ENCODE assay signal across 26 cellular contexts in the genomic region with DNA sequence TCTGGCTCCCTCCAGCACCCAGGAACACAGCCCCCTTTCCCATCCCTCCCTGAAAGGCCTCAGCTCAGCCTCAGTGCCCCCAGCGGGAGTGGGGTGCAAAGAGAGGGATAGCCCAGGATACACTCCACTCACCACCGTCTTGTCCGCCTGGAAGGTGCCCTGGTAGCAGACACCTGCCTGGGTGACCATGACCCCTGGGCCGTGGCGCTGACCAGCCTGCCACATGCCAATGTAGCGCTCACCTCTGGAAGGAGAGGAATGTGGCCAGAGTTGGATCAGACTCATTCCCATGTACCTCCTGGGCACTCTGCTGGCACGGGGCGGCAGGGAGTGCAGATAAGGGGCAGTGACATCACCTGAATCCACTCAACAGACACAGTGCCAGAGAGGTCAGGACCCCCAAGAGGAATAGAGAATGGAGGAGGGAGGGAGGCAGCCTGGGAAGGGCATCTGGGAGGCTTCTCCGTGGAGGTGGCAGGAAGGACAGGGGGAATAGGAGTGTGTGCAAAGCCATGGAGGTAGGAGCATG. TPM values are rescaled to one million over a fixed set of nuclear protein-coding genes. Genes with fewer than 3 reads are reported as not detected.
DNase-seq lines count a peak whose midpoint lies in the region; ATAC-seq and TF ChIP-seq lines count a peak whose summit lies in the region.
"Had no signal": no experiment of that assay in that cellular context is flagged by ENCODE, and none has a peak within 500 bp of the region (broad histone marks: within the 10 kb centered on the region; RNA-seq: fewer than 3 reads in every experiment).

No MANE protein-coding gene starts in this region.

- H3K9me3 Mint-ChIP-seq in neural progenitor cell, result no peaks in the 10 kb centered on the region
- H3K9me3 Mint-ChIP-seq: CD4-positive, CD25-positive, alpha-beta regulatory T cell; GM23338 had no signal

- ATAC-seq in Right ventricle myocardium inferior (peak; percentile 9), heart left ventricle (peak; percentile 31 to 47 (median 45)), HG02678 (IDR thresholded peaks at IDR 0.05; ENCODE audit: unreplicated experiment) (no peak)
- ATAC-seq: GM23338, PC-3 had no signal

- H3K27me3 ChIP-seq in right atrium auricular region (no peaks in the 10 kb centered on the region), heart left ventricle (no peaks in the 10 kb centered on the region), neural progenitor cell (no peaks in the 10 kb centered on the region), mesendoderm (ENCODE audit: insufficient read depth, low read length, poor library complexity) (no peaks in the 10 kb centered on the region)

- no peak overlapping the region for H3K56ac ChIP-seq in mesendoderm (ENCODE audit: low read length)

- no peak overlapping the region for H4K5ac ChIP-seq in mesendoderm (ENCODE audit: low read length)

- H3K23ac ChIP-seq in mesendoderm (ENCODE audit: low read length), result no peak overlapping the region

- H3K4me3 ChIP-seq in right atrium auricular region (no peak overlapping the region), heart left ventricle (no peak overlapping the region), neural progenitor cell (no peak overlapping the region), mesendoderm (ENCODE audit: low read length) (no peak overlapping the region)
- H3K4me3 ChIP-seq: GM23338, HAP-1 had no signal

- peaks cover 0 to 28% of the 10 kb centered on the region in 2 donors for H3K4me1 ChIP-seq in right atrium auricular region
- H3K4me1 ChIP-seq in heart left ventricle, result peaks cover 0 to 39% (median 16%) of the 10 kb centered on the region in 12 donors
- H3K4me1 ChIP-seq in neural progenitor cell, result no peaks in the 10 kb centered on the region
- no peaks in the 10 kb centered on the region for H3K4me1 ChIP-seq in mesendoderm (ENCODE audit: control insufficient read depth, low read depth, low read length)
- H3K4me1 ChIP-seq: HAP-1 had no signal

- H4K8ac ChIP-seq in mesendoderm (ENCODE audit: low read depth, low read length), result no peak overlapping the region

- peaks cover 8% of the 10 kb centered on the region for H3K27me3 Mint-ChIP-seq in neural progenitor cell (ENCODE audit: insufficient read depth, low read depth)
- H3K27me3 Mint-ChIP-seq: CD4-positive, CD25-positive, alpha-beta regulatory T cell had no signal

- DNase-seq in Right ventricle myocardium inferior (ENCODE audit: missing footprints), result no peak
- DNase-seq in right atrium auricular region (ENCODE audit: low spot score), result no peak
- peak in 1 of 5 donors; percentile 61 for DNase-seq in heart left ventricle
- DNase-seq in neural progenitor cell (ENCODE audit: low spot score), result no peak
- no peak for DNase-seq in stimulated activated CD4-positive, alpha-beta T cell treated with anti-CD3 and anti-CD28 coated beads, Interleukin-2, amount 100 ng/mL, for 48 hours
- no peak for DNase-seq in mesendoderm
- no peak for DNase-seq in SK-N-DZ (ENCODE audit: low spot score)
- DNase-seq: CD4-positive, CD25-positive, alpha-beta regulatory T cell; DMS153; KBM-7; NCI-H1105 treated with DMSO at 0.1 percent for 48 hours; NCI-H146; NCI-H2029; NCI-H446; NCI-H524 treated with DMSO at 0.1 percent for 48 hours; NCI-H774; PC-3; SHP77 had no signal

- H3K4me1 Mint-ChIP-seq in neural progenitor cell, result peaks cover 19% of the 10 kb centered on the region
- H3K4me1 Mint-ChIP-seq: GM23338 had no signal

- H2AFZ ChIP-seq in neural progenitor cell (replicated peaks), result no peak overlapping the region
- H2AFZ ChIP-seq: GM23338 had no signal

- H2AK5ac ChIP-seq in mesendoderm (ENCODE audit: low read length), result no peak overlapping the region

- H3K9ac ChIP-seq in neural progenitor cell (no peak overlapping the region), mesendoderm (ENCODE audit: low read length) (no peak overlapping the region)

- intact Hi-C loops in Right ventricle myocardium inferior (cut with DNase I), result no loop called here
- intact Hi-C loops in heart left ventricle (cut with DNase I), result no loop called here

- H3K4me3 Mint-ChIP-seq in neural progenitor cell, result peak overlapping the region; percentile 30
- H3K4me3 Mint-ChIP-seq: CD4-positive, CD25-positive, alpha-beta regulatory T cell; GM23338 had no signal

- H3K79me2 ChIP-seq in neural progenitor cell (ENCODE audit: low read depth) (no peaks in the 10 kb centered on the region), mesendoderm (ENCODE audit: control insufficient read depth, insufficient read depth, low read length) (no peaks in the 10 kb centered on the region)

- H2BK5ac ChIP-seq in mesendoderm (ENCODE audit: low read length), result no peak overlapping the region

- H3K27ac ChIP-seq in right atrium auricular region (peak overlapping the region in 1 of 2 donors; percentile 10), heart left ventricle (peak overlapping the region in 5 of 12 donors; percentile 0 to 70 (median 21)), neural progenitor cell (no peak overlapping the region), mesendoderm (ENCODE audit: low read depth, low read length) (no peak overlapping the region)

- TF ChIP-seq POLR2A in heart left ventricle (IDR thresholded peaks at IDR 0.05), result no peak

- no peak overlapping the region for H2BK120ac ChIP-seq in mesendoderm (ENCODE audit: low read depth, low read length)

- no peaks in the 10 kb centered on the region for H3K36me3 Mint-ChIP-seq in neural progenitor cell

- peaks cover 28% of the 10 kb centered on the region for H3K36me3 ChIP-seq in right atrium auricular region
- peaks cover 0 to 80% (median 37%) of the 10 kb centered on the region in 9 donors for H3K36me3 ChIP-seq in heart left ventricle
- H3K36me3 ChIP-seq in neural progenitor cell, result no peaks in the 10 kb centered on the region
- no peaks in the 10 kb centered on the region for H3K36me3 ChIP-seq in mesendoderm (ENCODE audit: control insufficient read depth, insufficient read depth, low read length)
- H3K36me3 ChIP-seq: HAP-1 had no signal

- H3K18ac ChIP-seq in mesendoderm (ENCODE audit: low read length), result no peak overlapping the region

- no peaks in the 10 kb centered on the region for H3F3A ChIP-seq in neural progenitor cell (ENCODE audit: low read depth)

- H3K4me2 ChIP-seq in neural progenitor cell (no peak overlapping the region), mesendoderm (ENCODE audit: low read length) (no peak overlapping the region)
- H3K4me2 ChIP-seq: GM23338 had no signal

- no peak overlapping the region for H2BK15ac ChIP-seq in mesendoderm (replicated peaks; ENCODE audit: low read depth)

- WGBS in heart left ventricle, 4 donors, result 64 to 78% (median 67%) methylated on average over 9 of the region's 9 CpGs
- no CpG with 5 or more reads among the region's 9 CpGs for WGBS in mesendoderm (ENCODE audit: extremely low coverage, insufficient coverage, low lambda C conversion rate)

- H3K4ac ChIP-seq in mesendoderm (ENCODE audit: low read depth, low read length), result no peak overlapping the region

- no peaks in the 10 kb centered on the region for H4K20me1 ChIP-seq in neural progenitor cell (ENCODE audit: low read depth)

- no peak for TF ChIP-seq CTCF in right atrium auricular region (IDR thresholded peaks at IDR 0.05)
- TF ChIP-seq CTCF in heart left ventricle (IDR thresholded peaks at IDR 0.05), result no peak
- TF ChIP-seq CTCF in neural progenitor cell (IDR thresholded peaks at IDR 0.05), result no peak

- H3K79me1 ChIP-seq in mesendoderm (ENCODE audit: low read length), result no peaks in the 10 kb centered on the region

- no peak overlapping the region for H3K27ac Mint-ChIP-seq in neural progenitor cell
- H3K27ac Mint-ChIP-seq: GM23338 had no signal

- H3K9me3 ChIP-seq in right atrium auricular region, result no peaks in the 10 kb centered on the region
- no peaks in the 10 kb centered on the region for H3K9me3 ChIP-seq in heart left ventricle
- no peaks in the 10 kb centered on the region for H3K9me3 ChIP-seq in neural progenitor cell (ENCODE audit: low read depth)
- H3K9me3 ChIP-seq: HAP-1 had no signal

RNA-seq across cellular contexts. Expression of a gene that starts 13.1 kb away (rescaled TPM):
- total RNA-seq in Right ventricle myocardium inferior (36.9 TPM), right atrium auricular region (10 to 100 TPM in 1 of 2 donors, 1 to 10 TPM in 1; 8.3 to 12.5 TPM), heart left ventricle (10 to 100 TPM; 11.8 to 40.7 (median 25.4) TPM), neural progenitor cell (ENCODE audit: low replicate concordance) (0.71 and 1.3 TPM in 2 replicates)
- 10 to 100 TPM; 12.4 to 37.1 TPM for polyA plus RNA-seq in heart left ventricle
- 1.8 TPM for polyA plus RNA-seq in mesendoderm (2013, experiment 1 of 2)
- 1.9 TPM for polyA plus RNA-seq in mesendoderm (2013, experiment 2 of 2)
- polyA plus RNA-seq in SK-N-DZ (2014; cell fraction: cytosol; rRNA removed), result 2.3 and 5.6 TPM in 2 replicates
- polyA plus RNA-seq in SK-N-DZ (2014; cell fraction: nucleus; rRNA removed), result 12.3 and 14.3 TPM in 2 replicates

RNA-seq across cellular contexts. Expression of a gene that starts 20.8 kb away (rescaled TPM):
- total RNA-seq in Right ventricle myocardium inferior, result 0.89 TPM
- not detected for total RNA-seq in right atrium auricular region
- under 1 TPM in 8 of 9 donors, not detected in 1; 0.47 to 0.95 (median 0.61) TPM for total RNA-seq in heart left ventricle
- under 1 TPM; 0.46 to 0.69 TPM for polyA plus RNA-seq in heart left ventricle
- not detected in 2 replicates for total RNA-seq in neural progenitor cell (ENCODE audit: low replicate concordance)
- polyA plus RNA-seq in mesendoderm (2013, experiment 1 of 2), result 0.27 TPM
- 0.34 TPM for polyA plus RNA-seq in mesendoderm (2013, experiment 2 of 2)
- not detected in 2 replicates for polyA plus RNA-seq in SK-N-DZ (2014; cell fraction: cytosol; rRNA removed)
- not detected in 2 replicates for polyA plus RNA-seq in SK-N-DZ (2014; cell fraction: nucleus; rRNA removed)
- total RNA-seq: A172, LHCN-M2 had no signal

RNA-seq across cellular contexts. Expression of a gene that starts 37.3 kb away (rescaled TPM):
- total RNA-seq in Right ventricle myocardium inferior, result 0.11 TPM
- total RNA-seq in right atrium auricular region, result under 1 TPM in 1 of 2 donors, not detected in 1; 0.12 TPM
- under 1 TPM in 7 of 9 donors, not detected in 2; 0.23 to 0.65 (median 0.35) TPM for total RNA-seq in heart left ventricle
- under 1 TPM; 0.06 to 0.46 TPM for polyA plus RNA-seq in heart left ventricle
- 0.28 and 1.9 TPM in 2 replicates for total RNA-seq in neural progenitor cell (ENCODE audit: low replicate concordance)
- polyA plus RNA-seq in mesendoderm (2013, experiment 1 of 2), result 0.06 TPM
- 0.17 TPM for polyA plus RNA-seq in mesendoderm (2013, experiment 2 of 2)
- polyA plus RNA-seq in SK-N-DZ (2014; cell fraction: cytosol; rRNA removed), result not detected in 2 replicates
- 1.3 and 2.8 TPM in 2 replicates for polyA plus RNA-seq in SK-N-DZ (2014; cell fraction: nucleus; rRNA removed)
- total RNA-seq: A172; CD4-positive, CD25-positive, alpha-beta regulatory T cell; LHCN-M2; MCF 10A; PC-3; SK-MEL-5 had no signal
- polyA plus RNA-seq: BJ; CD4-positive, CD25-positive, alpha-beta regulatory T cell had no signal
